Comparison of ENCODE assay signal across 10 cellular contexts in the genomic region with DNA sequence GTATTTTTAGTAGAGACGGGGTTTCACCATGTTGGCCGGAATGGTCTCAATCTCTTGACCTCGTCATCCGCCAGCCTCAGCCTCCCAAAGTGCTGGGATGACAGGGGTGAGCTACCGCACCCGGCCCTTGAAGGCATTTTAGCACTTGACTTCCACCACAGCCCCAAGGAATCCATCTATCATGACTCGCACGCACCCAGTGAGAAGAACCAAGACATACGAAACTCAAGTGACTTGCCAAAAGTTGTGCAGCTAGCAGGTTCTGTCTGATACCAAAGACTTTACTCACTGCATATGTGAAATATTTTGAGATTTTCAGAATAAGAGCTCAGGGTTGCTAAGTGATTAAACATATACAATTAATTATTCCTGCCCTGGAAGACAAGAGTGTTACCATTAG. TPM values are rescaled to one million over a fixed set of nuclear protein-coding genes. Genes with fewer than 3 reads are reported as not detected.
DNase-seq lines count a peak whose midpoint lies in the region; ATAC-seq and TF ChIP-seq lines count a peak whose summit lies in the region.
"Had no signal": no experiment of that assay in that cellular context is flagged by ENCODE, and none has a peak within 500 bp of the region (broad histone marks: within the 10 kb centered on the region; RNA-seq: fewer than 3 reads in every experiment).

No MANE protein-coding gene starts in this region.

- 81 to 83% methylated on average over 9 of the region's 9 CpGs for WGBS in thyroid gland, 2 donors
- WGBS in body of pancreas, 2 donors = 73 to 83% methylated on average over 9 of the region's 9 CpGs

- TF ChIP-seq CTCF in foreskin fibroblast (IDR thresholded peaks at IDR 0.05; ENCODE audit: low read depth, low read length) = no peak
- TF ChIP-seq CTCF in thyroid gland (IDR thresholded peaks at IDR 0.05) = no peak
- TF ChIP-seq CTCF in body of pancreas (IDR thresholded peaks at IDR 0.05) = no peak

- H3K27me3 ChIP-seq in thyroid gland = no peaks in the 10 kb centered on the region
- H3K27me3 ChIP-seq in body of pancreas = no peaks in the 10 kb centered on the region

- H3K9me3 ChIP-seq in thyroid gland = no peaks in the 10 kb centered on the region
- no peaks in the 10 kb centered on the region for H3K9me3 ChIP-seq in body of pancreas

- DNase-seq in activated naive CD4-positive, alpha-beta T cell (lab: John Stamatoyannopoulos, UW) = no peak
- DNase-seq in T1000 (lab: John Stamatoyannopoulos, UW) = peak; percentile 28
- DNase-seq in foreskin fibroblast = peak; percentile 70 to 75
- no peak for DNase-seq in thyroid gland
- DNase-seq in body of pancreas = no peak
- DNase-seq in cerebellar nuclear complex (lab: John Stamatoyannopoulos, UW) = no peak
- DNase-seq: DMS53; stimulated activated CD4-positive, alpha-beta T cell treated with anti-CD3 and anti-CD28 coated beads, Interleukin-2, amount 100 ng/mL, for 48 hours had no signal

- H3K27ac Mint-ChIP-seq in activated naive CD4-positive, alpha-beta T cell treated with anti-CD3 and anti-CD28 coated beads, Interleukin-2, amount 50 U/mL, for 24 hours = peak overlapping the region; percentile 89

- H3K4me1 ChIP-seq in thyroid gland (peaks cover 4 to 35% of the 10 kb centered on the region in 2 donors), body of pancreas (peaks cover 11% of the 10 kb centered on the region)

- peaks cover 100% of the 10 kb centered on the region for H3K4me1 Mint-ChIP-seq in activated naive CD4-positive, alpha-beta T cell treated with anti-CD3 and anti-CD28 coated beads, Interleukin-2, amount 50 U/mL, for 24 hours

- H3K36me3 Mint-ChIP-seq in activated naive CD4-positive, alpha-beta T cell treated with anti-CD3 and anti-CD28 coated beads, Interleukin-2, amount 50 U/mL, for 24 hours = peaks cover 5% of the 10 kb centered on the region

- TF ChIP-seq POLR2A in thyroid gland (IDR thresholded peaks at IDR 0.05) (no peak), body of pancreas (IDR thresholded peaks at IDR 0.05) (no peak)

- H3K36me3 ChIP-seq in thyroid gland = no peaks in the 10 kb centered on the region
- no peaks in the 10 kb centered on the region for H3K36me3 ChIP-seq in body of pancreas (replicated peaks in 1 of 2; ENCODE audit: insufficient read depth in 1 of 2, low read depth in 2 of 2)

- intact Hi-C loops in thyroid gland (cut with DNase I) (no loop called here), body of pancreas (cut with DNase I) (no loop called here)

- H3K27ac ChIP-seq in thyroid gland (peak overlapping the region in 2 of 3 donors; percentile 3 to 17), body of pancreas (no peak overlapping the region)

- no peaks in the 10 kb centered on the region for H3K27me3 Mint-ChIP-seq in activated naive CD4-positive, alpha-beta T cell treated with anti-CD3 and anti-CD28 coated beads, Interleukin-2, amount 50 U/mL, for 24 hours

- peak overlapping the region; percentile 23 for H3K4me3 Mint-ChIP-seq in activated naive CD4-positive, alpha-beta T cell treated with anti-CD3 and anti-CD28 coated beads, Interleukin-2, amount 50 U/mL, for 24 hours

- H3K4me3 ChIP-seq in foreskin fibroblast (ENCODE audit: low read depth in 1 of 2, low read length in 2 of 2) = no peak overlapping the region
- H3K4me3 ChIP-seq in thyroid gland (replicated peaks in 1 of 3) = no peak overlapping the region
- no peak overlapping the region for H3K4me3 ChIP-seq in body of pancreas

- peaks cover 5% of the 10 kb centered on the region for H3K9me3 Mint-ChIP-seq in activated naive CD4-positive, alpha-beta T cell treated with anti-CD3 and anti-CD28 coated beads, Interleukin-2, amount 50 U/mL, for 24 hours

- no peak for ATAC-seq in HG02759 (IDR thresholded peaks at IDR 0.05; ENCODE audit: unreplicated experiment)
- ATAC-seq in body of pancreas = no peak

RNA-seq across cellular contexts. Expression of a gene that starts 21.0 kb away (rescaled TPM):
- total RNA-seq in thyroid gland (10 to 100 TPM in 3 of 4 donors, 1 to 10 TPM in 1; 8.7 to 26.7 (median 19.9) TPM), body of pancreas (1 to 10 TPM; 2.6 to 4.4 TPM)

Comparison
In these comparisons a context has a peak if more than half of its experiments do, and no peak if none do; other contexts are left out.
1. DNase-seq: peak in T1000 (single experiment) and foreskin fibroblast (2 of 2); none in activated naive CD4-positive, alpha-beta T cell (0 of 4), thyroid gland (0 of 2), body of pancreas (0 of 4) and cerebellar nuclear complex (0 of 2).
2. H3K27ac ChIP-seq: peak in thyroid gland (2 of 3); none in body of pancreas (0 of 4).